Comparison of ENCODE assay signal across 23 cellular contexts in genomic region chr1:29679316-29679715, GRCh38.
A peak's percentile ranks its signal among the peaks of the same experiment; 100 is the strongest.
DNase-seq lines count a peak whose midpoint lies in the region; ATAC-seq and TF ChIP-seq lines count a peak whose summit lies in the region.
"Had no signal": no experiment of that assay in that cellular context is flagged by ENCODE, and none has a peak within 500 bp of the region (broad histone marks: within the 10 kb centered on the region; RNA-seq: fewer than 3 reads in every experiment).

No MANE protein-coding gene starts in this region.

- intact Hi-C loops in activated CD4-positive, alpha-beta T cell treated with anti-CD3 and anti-CD28 coated beads, Interleukin-2, amount 10 ng/mL, durations not matched to agents 24 days and 14 days (cut with micrococcal nuclease) = no loop called here
- intact Hi-C loops in vagina (cut with DNase I) = no loop called here

- H3K4me3 ChIP-seq in coronary artery (no peak overlapping the region), vagina (no peak overlapping the region)
- H3K4me3 ChIP-seq: K562, MG63, SJCRH30 had no signal

- H3K4me1 ChIP-seq in vagina = no peaks in the 10 kb centered on the region

- DNase-seq in activated CD4-positive, alpha-beta T cell treated with anti-CD3 and anti-CD28 coated beads, Interleukin-2, amount 10 ng/mL, durations not matched to agents 24 days and 14 days = peak; percentile 42
- DNase-seq in activated CD4-positive, alpha-beta T cell treated with anti-CD3 and anti-CD28 coated beads, Interleukin-2, amount 50 U/mL, for 1 hour = no peak
- DNase-seq in coronary artery (ENCODE audit: low spot score) (peak; percentile 47), osteocyte (ENCODE audit: extremely low spot score, unreplicated experiment) (peak; percentile 59), vagina (ENCODE audit: extremely low spot score in 2 of 2) (peak; percentile 40 to 67), AG08396 (ENCODE audit: low spot score) (no peak), DMS79 treated with DMSO at 0.1 percent for 48 hours (lab: John Stamatoyannopoulos, UW) (no peak)
- DNase-seq: AML-193; Calu3; CD8-positive, alpha-beta memory T cell; GDM1; MG63; NCI-H1417; NCI-H1694 treated with DMSO at 0.1 percent for 48 hours; NCI-H2081 treated with DMSO at 0.1 percent for 48 hours; NCI-H446 treated with DMSO at 0.1 percent for 48 hours; NCI-H526 treated with DMSO at 0.1 percent for 48 hours; OCI-M1; SJCRH30 had no signal

- H3K4me3 Mint-ChIP-seq in activated CD4-positive, alpha-beta T cell treated with anti-CD3 and anti-CD28 coated beads, Interleukin-2, amount 10 ng/mL, durations not matched to agents 24 days and 14 days = no peak overlapping the region
- H3K4me3 Mint-ChIP-seq in osteocyte (ENCODE audit: unreplicated experiment) = no peak overlapping the region
- H3K4me3 Mint-ChIP-seq: CD8-positive, alpha-beta memory T cell had no signal

- no peaks in the 10 kb centered on the region for H3K27me3 ChIP-seq in vagina
- H3K27me3 ChIP-seq: MG63, SJCRH30 had no signal

- peaks cover 6% of the 10 kb centered on the region for H3K4me1 Mint-ChIP-seq in activated CD4-positive, alpha-beta T cell treated with anti-CD3 and anti-CD28 coated beads, Interleukin-2, amount 10 ng/mL, durations not matched to agents 24 days and 14 days
- H3K4me1 Mint-ChIP-seq in osteocyte (ENCODE audit: unreplicated experiment) = no peaks in the 10 kb centered on the region
- H3K4me1 Mint-ChIP-seq: CD8-positive, alpha-beta memory T cell had no signal

- TF ChIP-seq POLR2A in vagina (IDR thresholded peaks at IDR 0.05) = no peak

- H3K27ac ChIP-seq in coronary artery = no peak overlapping the region
- no peak overlapping the region for H3K27ac ChIP-seq in vagina
- H3K27ac ChIP-seq: 22Rv1, C4-2B, SJCRH30 had no signal

- no peaks in the 10 kb centered on the region for H3K9me3 ChIP-seq in vagina
- H3K9me3 ChIP-seq: MG63, SJCRH30 had no signal

- H3K36me3 ChIP-seq in vagina = no peaks in the 10 kb centered on the region
- H3K36me3 ChIP-seq: MG63, SJCRH30 had no signal

- no peak for ATAC-seq in HG02973 (IDR thresholded peaks at IDR 0.05; ENCODE audit: unreplicated experiment)
- ATAC-seq: K562 had no signal

- TF ChIP-seq CTCF in coronary artery (IDR thresholded peaks at IDR 0.05) = no peak
- no peak for TF ChIP-seq CTCF in osteocyte (IDR thresholded peaks at IDR 0.05)
- no peak for TF ChIP-seq CTCF in vagina (IDR thresholded peaks at IDR 0.05)

- peaks cover 4% of the 10 kb centered on the region for H3K27me3 Mint-ChIP-seq in activated CD4-positive, alpha-beta T cell treated with anti-CD3 and anti-CD28 coated beads, Interleukin-2, amount 10 ng/mL, durations not matched to agents 24 days and 14 days
- no peaks in the 10 kb centered on the region for H3K27me3 Mint-ChIP-seq in osteocyte (ENCODE audit: unreplicated experiment)

- H3K9me3 Mint-ChIP-seq in activated CD4-positive, alpha-beta T cell treated with anti-CD3 and anti-CD28 coated beads, Interleukin-2, amount 10 ng/mL, durations not matched to agents 24 days and 14 days = no peaks in the 10 kb centered on the region
- no peaks in the 10 kb centered on the region for H3K9me3 Mint-ChIP-seq in osteocyte (ENCODE audit: unreplicated experiment)

- H3K36me3 Mint-ChIP-seq in activated CD4-positive, alpha-beta T cell treated with anti-CD3 and anti-CD28 coated beads, Interleukin-2, amount 10 ng/mL, durations not matched to agents 24 days and 14 days (ENCODE audit: low read depth) = no peaks in the 10 kb centered on the region
- H3K36me3 Mint-ChIP-seq in osteocyte (ENCODE audit: unreplicated experiment) = no peaks in the 10 kb centered on the region
- H3K36me3 Mint-ChIP-seq: CD8-positive, alpha-beta memory T cell had no signal

- peak overlapping the region; percentile 19 for H3K27ac Mint-ChIP-seq in activated CD4-positive, alpha-beta T cell treated with anti-CD3 and anti-CD28 coated beads, Interleukin-2, amount 10 ng/mL, durations not matched to agents 24 days and 14 days
- no peak overlapping the region for H3K27ac Mint-ChIP-seq in osteocyte (ENCODE audit: unreplicated experiment)
- H3K27ac Mint-ChIP-seq: CD8-positive, alpha-beta memory T cell had no signal

Comparison
In these comparisons a context has a peak if more than half of its experiments do, and no peak if none do; other contexts are left out.
1. DNase-seq: peak in activated CD4-positive, alpha-beta T cell treated with anti-CD3 and anti-CD28 coated beads, Interleukin-2, amount 10 ng/mL, durations not matched to agents 24 days and 14 days (single experiment), coronary artery (single experiment), osteocyte (single experiment) and vagina (2 of 2); none in activated CD4-positive, alpha-beta T cell treated with anti-CD3 and anti-CD28 coated beads, Interleukin-2, amount 50 U/mL, for 1 hour (single experiment), AG08396 (single experiment) and DMS79 treated with DMSO at 0.1 percent for 48 hours (single experiment).